ENCODE assay signal across 11 cellular contexts in genomic region chr9:87147803-87148202, GRCh38.
DNase-seq lines count a peak whose midpoint lies in the region; ATAC-seq, FAIRE-seq and TF ChIP-seq lines count a peak whose summit lies in the region.
"Had no signal": no experiment of that assay in that cellular context is flagged by ENCODE, and none has a peak within 500 bp of the region (broad histone marks: within the 10 kb centered on the region; RNA-seq: fewer than 3 reads in every experiment).

No MANE protein-coding gene starts in this region.

- H3K4me1 ChIP-seq in A549 (no peaks in the 10 kb centered on the region), adipocyte (ENCODE audit: control insufficient read depth, insufficient read depth, low read length) (peaks cover 20% of the 10 kb centered on the region), iPS-15b (ENCODE audit: control insufficient read depth, insufficient read depth, low read length) (no peaks in the 10 kb centered on the region), prostate gland (replicated peaks) (peaks cover 4% of the 10 kb centered on the region)

- no peak for TF ChIP-seq EP300 in A549 (IDR thresholded peaks at IDR 0.05)

- WGBS in A549 (ENCODE audit: missing lambda C conversion rate), result 81% methylated on average over 8 of the region's 8 CpGs
- 85% methylated on average over 8 of the region's 8 CpGs for WGBS in prostate gland

- H3K9ac ChIP-seq in adipocyte (ENCODE audit: low read length), result peak overlapping the region; percentile 88
- peak overlapping the region; percentile 62 for H3K9ac ChIP-seq in iPS-15b (ENCODE audit: low read depth, low read length)

- TF ChIP-seq CTCF in A549 (IDR thresholded peaks at IDR 0.05) (no peak), prostate gland (IDR thresholded peaks at IDR 0.05) (no peak)

- H3K27me3 ChIP-seq in adipocyte (replicated peaks; ENCODE audit: control insufficient read depth, insufficient read depth, low read length), result no peaks in the 10 kb centered on the region
- H3K27me3 ChIP-seq in iPS-15b (ENCODE audit: control insufficient read depth, insufficient read depth, low read length), result peaks cover 17% of the 10 kb centered on the region
- no peaks in the 10 kb centered on the region for H3K27me3 ChIP-seq in prostate gland (replicated peaks; ENCODE audit: insufficient read depth)

- no peak for TF ChIP-seq RAD21 in A549 (conservative IDR thresholded peaks at IDR 0.05 in 1 of 2, IDR thresholded peaks at IDR 0.05 in 1 of 2)

- H3K36me3 ChIP-seq in adipocyte (ENCODE audit: control insufficient read depth, insufficient read depth, low read length, severe bottlenecking), result no peaks in the 10 kb centered on the region
- H3K36me3 ChIP-seq in iPS-15b (ENCODE audit: control insufficient read depth, insufficient read depth, low read length), result no peaks in the 10 kb centered on the region
- H3K36me3 ChIP-seq in prostate gland, result no peaks in the 10 kb centered on the region

- H3K4me3 ChIP-seq in A549 (no peak overlapping the region), adipocyte (ENCODE audit: low read length) (peak overlapping the region; percentile 68), iPS-15b (ENCODE audit: low read depth, low read length) (peak overlapping the region; percentile 15), prostate gland (peak overlapping the region in 1 of 2 donors; percentile 24)

- intact Hi-C loops in prostate gland (cut with DNase I), result loop anchor here (2.0 kb wide), 1 partner anchor 201 kb away; the partner anchor contains the start of gene GAS1

- peak overlapping the region; percentile 58; the same call in 2 of the 3 replicates for H3K4me2 ChIP-seq in A549

- POLR2A ChIA-PET in A549 (lab: Yijun Ruan, JAX), result no interaction called here

- CTCF ChIA-PET in A549 (lab: Yijun Ruan, JAX), result no interaction called here

- DNase-seq in A549 (ENCODE audit: low read depth in 1 of 2, low spot score in 1 of 2) (no peak), adipocyte (ENCODE audit: low read depth) (no peak), prostate gland (ENCODE audit: low spot score) (no peak), SKM-1 (lab: John Stamatoyannopoulos, UW; ENCODE audit: unreplicated experiment) (no peak), amniotic stem cell (lab: John Stamatoyannopoulos, UW) (no peak), KBM-7 (no peak), GF-D8 (lab: John Stamatoyannopoulos, UW) (no peak)
- DNase-seq: activated naive CD4-positive, alpha-beta T cell had no signal

- no peak for TF ChIP-seq POLR2A in A549 (IDR thresholded peaks at IDR 0.05; ENCODE audit: low read length)
- no peak for TF ChIP-seq POLR2A in prostate gland (IDR thresholded peaks at IDR 0.05)

- no peak for ATAC-seq in A549
- ATAC-seq: activated CD4-positive, alpha-beta T cell treated with anti-CD3 and anti-CD28 coated beads for 36 hours had no signal

- H3K9me3 ChIP-seq in A549 (no peaks in the 10 kb centered on the region), adipocyte (ENCODE audit: control insufficient read depth, low read length) (no peaks in the 10 kb centered on the region), iPS-15b (ENCODE audit: control insufficient read depth, insufficient read depth, low read length) (no peaks in the 10 kb centered on the region), prostate gland (no peaks in the 10 kb centered on the region)

- no peak overlapping the region for H3K27ac ChIP-seq in A549
- H3K27ac ChIP-seq in prostate gland, result peak overlapping the region; percentile 70 to 79

- no peak for FAIRE-seq in A549 (lab: Jason Lieb, UNC)
- FAIRE-seq: endometrium had no signal

- in situ Hi-C loops in KBM-7 (cut with MboI; ENCODE audit: low pct_unique_long_range_greater_than_20kb, low sequenced_read_pairs), result no loop called here

TF ChIP-seq in A549, 52 proteins besides CTCF, POLR2A, EP300 and RAD21:
- TF ChIP-seq HEYL (CRISPR knock-in tag; IDR thresholded peaks at IDR 0.05) (no peak), EHMT2 (IDR thresholded peaks at IDR 0.05; ENCODE audit: low read depth) (no peak), MAX (IDR thresholded peaks at IDR 0.05) (no peak), NR3C1 (IDR thresholded peaks at IDR 0.05) (no peak), BHLHE40 (IDR thresholded peaks at IDR 0.05; ENCODE audit: low read depth, low read length) (no peak), ATOH8 (CRISPR knock-in tag; IDR thresholded peaks at IDR 0.05; ENCODE audit: low read depth) (no peak), KDM1A (IDR thresholded peaks at IDR 0.05; ENCODE audit: low read depth) (no peak), JUNB (IDR thresholded peaks at IDR 0.05) (no peak)

Comparison
In these comparisons a context has a peak if more than half of its experiments do, and no peak if none do; other contexts are left out.
1. H3K27ac ChIP-seq: peak in prostate gland (2 of 2); none in A549 (0 of 2).